Comparison of ENCODE assay signal across 8 cellular contexts in the genomic region with DNA sequence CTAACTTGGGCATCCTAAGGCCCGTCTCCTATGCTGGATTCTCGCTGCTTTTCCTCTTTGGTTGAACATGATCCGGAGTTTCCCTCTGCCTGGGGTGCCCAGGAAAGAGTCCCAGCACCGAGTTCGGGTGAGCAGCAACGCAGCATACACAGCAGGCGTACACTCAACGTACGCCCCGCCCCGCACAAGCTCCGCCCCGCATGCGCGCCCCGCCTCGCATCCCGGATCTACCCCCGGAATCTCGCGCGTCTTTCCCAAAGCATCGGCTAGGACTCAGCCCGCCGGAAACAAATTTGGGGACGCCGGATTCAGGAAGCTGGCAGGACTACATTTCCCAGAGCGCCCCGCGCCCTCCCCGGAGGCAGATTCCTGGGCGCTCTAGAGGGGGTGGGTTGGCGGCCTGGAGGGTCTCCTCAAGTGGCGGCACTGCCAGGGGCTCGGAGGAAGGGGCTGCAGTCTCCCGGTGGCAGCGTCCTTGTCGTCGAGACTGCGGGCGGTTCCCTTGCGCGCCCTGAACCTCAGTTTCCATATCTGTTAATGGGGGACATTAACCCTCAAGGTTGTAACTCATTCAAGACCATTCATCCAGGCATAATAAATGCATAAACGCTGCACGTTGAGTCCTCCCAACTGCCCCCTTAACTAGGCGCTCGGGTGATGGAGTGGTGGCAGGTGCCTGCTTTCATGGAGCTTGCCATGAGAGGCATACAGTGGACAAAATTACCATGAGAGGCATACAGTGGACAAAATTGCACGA. TPM values are rescaled to one million over a fixed set of nuclear protein-coding genes. Genes with fewer than 3 reads are reported as not detected.
A peak's percentile ranks its signal among the peaks of the same experiment; 100 is the strongest.
DNase-seq lines count a peak whose midpoint lies in the region; ATAC-seq, FAIRE-seq and TF ChIP-seq lines count a peak whose summit lies in the region.

No MANE protein-coding gene starts in this region.

- intact Hi-C loops in naive thymus-derived CD4-positive, alpha-beta T cell (cut with micrococcal nuclease), result loop anchor here (1.0 to 10.0 kb wide), 6 partner anchors 34 to 354 kb away; a partner anchor contains a TSS

- DNase-seq in DMS153 treated with DMSO at 0.1 percent for 48 hours (lab: John Stamatoyannopoulos, UW; ENCODE audit: unreplicated experiment) (peak; percentile 89), KBM-7 (peak; percentile 96), RCC 7860 (ENCODE audit: low spot score) (peak; percentile 77), fibroblast of mammary gland (ENCODE audit: low read depth) (peak; percentile 91)
- DNase-seq in naive thymus-derived CD4-positive, alpha-beta T cell, result peak; percentile 55 to 88 (median 72)
- DNase-seq in stimulated activated effector memory CD8-positive, alpha-beta T cell treated with anti-CD3 and anti-CD28 coated beads, Interleukin-12 subunit alpha, Interleukin-12 subunit beta, amount 100 ng/mL, for 72 hours (ENCODE audit: low spot score in 2 of 2), result peak; percentile 68 to 94

- peaks cover 0 to 19% (median 4%) of the 10 kb centered on the region in 3 experiments for H3K36me3 ChIP-seq in naive thymus-derived CD4-positive, alpha-beta T cell (ENCODE audit: control insufficient read depth in 2 of 3, insufficient read depth in 3 of 3, low read length in 3 of 3)

- peaks cover 17 to 19% of the 10 kb centered on the region in 2 donors for H3K4me1 ChIP-seq in naive thymus-derived CD4-positive, alpha-beta T cell (ENCODE audit: control insufficient read depth in 2 of 2, insufficient read depth in 2 of 2, low read length in 2 of 2)

- no peaks in the 10 kb centered on the region for H3K9me3 ChIP-seq in naive thymus-derived CD4-positive, alpha-beta T cell (ENCODE audit: control insufficient read depth in 2 of 3, low read length in 3 of 3)

- TF ChIP-seq CTCF in fibroblast of mammary gland (conservative IDR thresholded peaks at IDR 0.05; ENCODE audit: control insufficient read depth, insufficient read depth, low read depth, low read length), result no peak

- POLR2A ChIA-PET in naive thymus-derived CD4-positive, alpha-beta T cell (lab: Charles Lee), result interaction anchor here (0.7 to 4.0 kb wide), 14 partner anchors 12 to 353 kb away, joined by 3 to 41 read pairs (median 4); a partner anchor contains a TSS

- H3K4me1 Mint-ChIP-seq in activated T-helper 17 cell treated with anti-CD3 and anti-CD28 coated beads, Interleukin-2, amount 50 U/mL, for 72 hours, result peaks cover 11% of the 10 kb centered on the region
- H3K4me1 Mint-ChIP-seq in naive thymus-derived CD4-positive, alpha-beta T cell, result peaks cover 23 to 44% (median 30%) of the 10 kb centered on the region in 7 donors
- peaks cover 31% of the 10 kb centered on the region for H3K4me1 Mint-ChIP-seq in stimulated activated effector memory CD8-positive, alpha-beta T cell treated with anti-CD3 and anti-CD28 coated beads, Interleukin-12 subunit alpha, Interleukin-12 subunit beta, amount 100 ng/mL, for 72 hours

- no peaks in the 10 kb centered on the region for H3K27me3 ChIP-seq in naive thymus-derived CD4-positive, alpha-beta T cell (ENCODE audit: control insufficient read depth in 2 of 2, insufficient read depth in 2 of 2, low read length in 2 of 2)

- peak overlapping the region; percentile 53 for H3K4me3 ChIP-seq in fibroblast of mammary gland (ENCODE audit: control insufficient read depth, low read depth, low read length)
- peak overlapping the region; percentile 82 for H3K4me3 ChIP-seq in naive thymus-derived CD4-positive, alpha-beta T cell (ENCODE audit: low read length)

- in situ Hi-C loops in KBM-7 (cut with MboI; ENCODE audit: low pct_unique_long_range_greater_than_20kb, low sequenced_read_pairs), result no loop called here

- peak overlapping the region; percentile 97 for H3K4me3 Mint-ChIP-seq in activated T-helper 17 cell treated with anti-CD3 and anti-CD28 coated beads, Interleukin-2, amount 50 U/mL, for 72 hours
- H3K4me3 Mint-ChIP-seq in naive thymus-derived CD4-positive, alpha-beta T cell, result peak overlapping the region; percentile 88 to 94 (median 92)
- peak overlapping the region; percentile 88 for H3K4me3 Mint-ChIP-seq in stimulated activated effector memory CD8-positive, alpha-beta T cell treated with anti-CD3 and anti-CD28 coated beads, Interleukin-12 subunit alpha, Interleukin-12 subunit beta, amount 100 ng/mL, for 72 hours

- H3K27ac Mint-ChIP-seq in activated T-helper 17 cell treated with anti-CD3 and anti-CD28 coated beads, Interleukin-2, amount 50 U/mL, for 72 hours, result peak overlapping the region; percentile 94
- H3K27ac Mint-ChIP-seq in naive thymus-derived CD4-positive, alpha-beta T cell, result peak overlapping the region; percentile 35 to 96 (median 91)
- peak overlapping the region; percentile 85 for H3K27ac Mint-ChIP-seq in stimulated activated effector memory CD8-positive, alpha-beta T cell treated with anti-CD3 and anti-CD28 coated beads, Interleukin-12 subunit alpha, Interleukin-12 subunit beta, amount 100 ng/mL, for 72 hours

- peak; percentile 66 for FAIRE-seq in RCC 7860 (lab: Jason Lieb, UNC)

- no peaks in the 10 kb centered on the region for H3K27me3 Mint-ChIP-seq in activated T-helper 17 cell treated with anti-CD3 and anti-CD28 coated beads, Interleukin-2, amount 50 U/mL, for 72 hours
- no peaks in the 10 kb centered on the region for H3K27me3 Mint-ChIP-seq in naive thymus-derived CD4-positive, alpha-beta T cell

- peak; percentile 64 for ATAC-seq in GM21619 (IDR thresholded peaks at IDR 0.05; ENCODE audit: unreplicated experiment)
- ATAC-seq in activated T-helper 17 cell treated with anti-CD3 and anti-CD28 coated beads, Interleukin-2, amount 50 U/mL, for 72 hours (replicated peaks), result peak; percentile 85
- peak; percentile 63 for ATAC-seq in naive thymus-derived CD4-positive, alpha-beta T cell
- peak; percentile 81 for ATAC-seq in stimulated activated effector memory CD8-positive, alpha-beta T cell treated with anti-CD3 and anti-CD28 coated beads, Interleukin-12 subunit alpha, Interleukin-12 subunit beta, amount 100 ng/mL, for 72 hours

- H3K36me3 Mint-ChIP-seq in activated T-helper 17 cell treated with anti-CD3 and anti-CD28 coated beads, Interleukin-2, amount 50 U/mL, for 72 hours (ENCODE audit: low read depth), result peaks cover 9% of the 10 kb centered on the region
- H3K36me3 Mint-ChIP-seq in naive thymus-derived CD4-positive, alpha-beta T cell, result peaks cover 0 to 3% (median 0%) of the 10 kb centered on the region in 5 donors
- peaks cover 30% of the 10 kb centered on the region for H3K36me3 Mint-ChIP-seq in stimulated activated effector memory CD8-positive, alpha-beta T cell treated with anti-CD3 and anti-CD28 coated beads, Interleukin-12 subunit alpha, Interleukin-12 subunit beta, amount 100 ng/mL, for 72 hours

- CTCF ChIA-PET in naive thymus-derived CD4-positive, alpha-beta T cell (lab: Charles Lee), result interaction anchor here (0.6 to 1.2 kb wide), 3 partner anchors 33 to 885 kb away, joined by 3 read pairs; a partner anchor contains a TSS

- H3K27ac ChIP-seq in naive thymus-derived CD4-positive, alpha-beta T cell (ENCODE audit: low read depth, low read length), result peak overlapping the region; percentile 77

- H3K9me3 Mint-ChIP-seq in activated T-helper 17 cell treated with anti-CD3 and anti-CD28 coated beads, Interleukin-2, amount 50 U/mL, for 72 hours, result no peaks in the 10 kb centered on the region
- no peaks in the 10 kb centered on the region for H3K9me3 Mint-ChIP-seq in naive thymus-derived CD4-positive, alpha-beta T cell
- no peaks in the 10 kb centered on the region for H3K9me3 Mint-ChIP-seq in stimulated activated effector memory CD8-positive, alpha-beta T cell treated with anti-CD3 and anti-CD28 coated beads, Interleukin-12 subunit alpha, Interleukin-12 subunit beta, amount 100 ng/mL, for 72 hours

RNA-seq across cellular contexts. Expression of a gene that starts 1.8 kb away (rescaled TPM):
- 10 to 100 TPM in 1 of 2 donors, 1 to 10 TPM in 1; 9.7 to 12.5 TPM for total RNA-seq in activated T-helper 17 cell treated with anti-CD3 and anti-CD28 coated beads, Interleukin-2, amount 50 U/mL, for 72 hours
- total RNA-seq in naive thymus-derived CD4-positive, alpha-beta T cell, result 10 to 100 TPM; 13.8 to 43.0 (median 24.7) TPM
- 10 to 100 TPM; 11.0 to 25.7 TPM for polyA plus RNA-seq in naive thymus-derived CD4-positive, alpha-beta T cell

RNA-seq across cellular contexts. Expression of a gene that starts 19.4 kb away (rescaled TPM):
- total RNA-seq in activated T-helper 17 cell treated with anti-CD3 and anti-CD28 coated beads, Interleukin-2, amount 50 U/mL, for 72 hours, result not detected
- total RNA-seq in naive thymus-derived CD4-positive, alpha-beta T cell, result not detected
- polyA plus RNA-seq in naive thymus-derived CD4-positive, alpha-beta T cell, result not detected

RNA-seq across cellular contexts. Expression of a gene that starts 26.4 kb away (rescaled TPM):
- not detected for total RNA-seq in activated T-helper 17 cell treated with anti-CD3 and anti-CD28 coated beads, Interleukin-2, amount 50 U/mL, for 72 hours
- not detected for total RNA-seq in naive thymus-derived CD4-positive, alpha-beta T cell
- polyA plus RNA-seq in naive thymus-derived CD4-positive, alpha-beta T cell, result not detected

RNA-seq across cellular contexts. Expression of a gene that starts 33.7 kb away (rescaled TPM):
- total RNA-seq in activated T-helper 17 cell treated with anti-CD3 and anti-CD28 coated beads, Interleukin-2, amount 50 U/mL, for 72 hours, result 1 to 10 TPM; 8.0 to 8.8 TPM
- total RNA-seq in naive thymus-derived CD4-positive, alpha-beta T cell, result 10 to 100 TPM in 3 of 5 experiments, 1 to 10 TPM in 2; 7.4 to 29.0 (median 10.1) TPM
- polyA plus RNA-seq in naive thymus-derived CD4-positive, alpha-beta T cell, result 1 to 10 TPM; 7.9 to 8.3 TPM

RNA-seq across cellular contexts. Expression of a gene that starts 34.4 kb away (rescaled TPM):
- not detected for total RNA-seq in activated T-helper 17 cell treated with anti-CD3 and anti-CD28 coated beads, Interleukin-2, amount 50 U/mL, for 72 hours
- under 1 TPM; 0.11 to 0.57 (median 0.27) TPM for total RNA-seq in naive thymus-derived CD4-positive, alpha-beta T cell
- under 1 TPM in 1 of 2 donors, not detected in 1; 0.31 TPM for polyA plus RNA-seq in naive thymus-derived CD4-positive, alpha-beta T cell

Comparison
In these comparisons a context has a peak if more than half of its experiments do, and no peak if none do; other contexts are left out.
1. Peak in every context shown above with its lines: DNase-seq, ATAC-seq, H3K4me3 ChIP-seq and H3K27ac ChIP-seq.